23 cellular contexts compared by ENCODE assay signal in the genomic region with DNA sequence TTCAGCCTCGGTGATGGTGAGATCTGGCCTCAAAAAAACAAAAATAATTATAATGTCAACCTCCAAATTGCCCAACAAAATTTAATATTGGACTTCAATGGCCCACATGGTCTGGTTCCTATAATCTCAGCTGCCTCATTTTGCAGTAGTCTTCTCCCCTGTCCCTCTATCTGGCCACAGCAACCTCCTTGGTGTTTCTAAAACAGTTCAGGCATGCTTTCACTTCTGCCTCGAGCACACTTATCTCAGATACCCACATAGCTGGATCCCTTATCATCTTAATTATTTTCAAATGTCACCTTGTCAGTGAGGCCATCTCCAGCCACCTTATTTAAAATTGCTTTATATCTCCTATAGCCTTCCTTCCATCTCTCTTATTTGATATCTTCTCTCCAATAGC.
"Had no signal": no experiment of that assay in that cellular context is flagged by ENCODE, and none has a peak within 500 bp of the region (broad histone marks: within the 10 kb centered on the region; RNA-seq: fewer than 3 reads in every experiment).

No MANE protein-coding gene starts in this region.

- H3K27ac ChIP-seq: colonic mucosa, coronary artery, dorsolateral prefrontal cortex, epithelial cell of prostate, esophagus muscularis mucosa, esophagus squamous epithelium, foreskin keratinocyte, gastrocnemius medialis, gastroesophageal sphincter, heart left ventricle, heart right ventricle had no signal

- H3K4me1 ChIP-seq: colonic mucosa, esophagus muscularis mucosa, esophagus squamous epithelium, foreskin keratinocyte, gastrocnemius medialis, gastroesophageal sphincter, heart left ventricle, heart right ventricle had no signal

- H3K9me3 ChIP-seq: colonic mucosa, esophagus squamous epithelium, gastrocnemius medialis, gastroesophageal sphincter had no signal

- H3K36me3 ChIP-seq: colonic mucosa, esophagus muscularis mucosa, esophagus squamous epithelium, gastrocnemius medialis, gastroesophageal sphincter, heart left ventricle, heart right ventricle had no signal

- DNase-seq: colonic mucosa; cortex of kidney; dermis blood vessel endothelial cell; dorsolateral prefrontal cortex; effector CD4-positive, alpha-beta T cell; effector memory CD4-positive, alpha-beta T cell; effector memory CD8-positive, alpha-beta T cell; endodermal cell; erythroblast; esophagus squamous epithelium; foreskin fibroblast; foreskin keratinocyte; foreskin melanocyte; gastrocnemius medialis; glutamatergic neuron; head of caudate nucleus; heart left ventricle; heart right ventricle had no signal

- H3K4me3 ChIP-seq: colonic mucosa, coronary artery, dorsolateral prefrontal cortex, esophagus muscularis mucosa, esophagus squamous epithelium, gastrocnemius medialis, gastroesophageal sphincter, heart left ventricle, heart right ventricle had no signal

- H3K27me3 ChIP-seq: colonic mucosa, dorsolateral prefrontal cortex, esophagus muscularis mucosa, esophagus squamous epithelium, foreskin keratinocyte, gastrocnemius medialis, gastroesophageal sphincter, heart left ventricle, heart right ventricle had no signal

- ATAC-seq: effector memory CD8-positive, alpha-beta T cell; esophagus mucosa; foreskin keratinocyte; gastrocnemius medialis; gastroesophageal sphincter; heart left ventricle; heart right ventricle had no signal
